9 cellular contexts compared by ENCODE assay signal in genomic region chr1:28508435-28508754, GRCh38. TPM values are rescaled to one million over a fixed set of nuclear protein-coding genes. Genes with fewer than 3 reads are reported as not detected.
A peak's percentile ranks its signal among the peaks of the same experiment; 100 is the strongest.
DNase-seq lines count a peak whose midpoint lies in the region; ATAC-seq lines count a peak whose summit lies in the region.
"Had no signal": no experiment of that assay in that cellular context is flagged by ENCODE, and none has a peak within 500 bp of the region (broad histone marks: within the 10 kb centered on the region; RNA-seq: fewer than 3 reads in every experiment).

No MANE protein-coding gene starts in this region.

- peak overlapping the region; percentile 99 for H3K9ac ChIP-seq in HUES48 (ENCODE audit: low read depth, low read length)

- peaks cover 60% of the 10 kb centered on the region for H3K36me3 Mint-ChIP-seq in activated naive CD8-positive, alpha-beta T cell treated with anti-CD3 and anti-CD28 coated beads, Interleukin-2, amount 10 ng/mL, durations not matched to agents 7 days and 5 days
- H3K36me3 Mint-ChIP-seq in memory B cell, result peaks cover 33% of the 10 kb centered on the region

- H3K27ac ChIP-seq in ACC112 (ENCODE audit: low read depth, low read length) (peak overlapping the region; percentile 96), HUES48 (ENCODE audit: low read depth, low read length) (peak overlapping the region; percentile 100)

- H3K4me3 ChIP-seq in ACC112 (ENCODE audit: low read depth, low read length) (peak overlapping the region; percentile 80), HUES48 (ENCODE audit: low read depth, low read length) (peak overlapping the region; percentile 92)

- peaks cover 32% of the 10 kb centered on the region for H3K4me1 ChIP-seq in ACC112 (ENCODE audit: control insufficient read depth, insufficient read depth, low read length, unreplicated experiment)
- H3K4me1 ChIP-seq in HUES48 (ENCODE audit: control insufficient read depth, insufficient read depth, low read length), result peaks cover 20% of the 10 kb centered on the region

- ATAC-seq in activated naive CD8-positive, alpha-beta T cell treated with anti-CD3 and anti-CD28 coated beads, Interleukin-2, amount 10 ng/mL, durations not matched to agents 7 days and 5 days (ENCODE audit: low read depth), result no peak
- ATAC-seq in memory B cell (ENCODE audit: low read depth) (no peak), GM18517 (IDR thresholded peaks at IDR 0.05; ENCODE audit: unreplicated experiment) (no peak), GM21381 (IDR thresholded peaks at IDR 0.05; ENCODE audit: unreplicated experiment) (no peak)

- H3K36me3 ChIP-seq in ACC112 (ENCODE audit: insufficient read depth, low read length), result peaks cover 49% of the 10 kb centered on the region
- H3K36me3 ChIP-seq in HUES48 (ENCODE audit: control insufficient read depth, insufficient read depth, low read length), result peaks cover 68% of the 10 kb centered on the region

- peak overlapping the region; percentile 99 for H3K4me3 Mint-ChIP-seq in activated naive CD8-positive, alpha-beta T cell treated with anti-CD3 and anti-CD28 coated beads, Interleukin-2, amount 10 ng/mL, durations not matched to agents 7 days and 5 days
- H3K4me3 Mint-ChIP-seq in memory B cell, result peak overlapping the region; percentile 97

- H3K9me3 Mint-ChIP-seq in activated naive CD8-positive, alpha-beta T cell treated with anti-CD3 and anti-CD28 coated beads, Interleukin-2, amount 10 ng/mL, durations not matched to agents 7 days and 5 days, result no peaks in the 10 kb centered on the region
- no peaks in the 10 kb centered on the region for H3K9me3 Mint-ChIP-seq in memory B cell

- H3K79me2 ChIP-seq in ACC112 (ENCODE audit: control insufficient read depth, insufficient read depth, low read length, unreplicated experiment), result peaks cover 51% of the 10 kb centered on the region

- H3K27me3 ChIP-seq in ACC112 (ENCODE audit: insufficient read depth, low read length) (no peaks in the 10 kb centered on the region), HUES48 (ENCODE audit: control insufficient read depth, insufficient read depth, low read length) (no peaks in the 10 kb centered on the region)

- H3K27ac Mint-ChIP-seq in activated naive CD8-positive, alpha-beta T cell treated with anti-CD3 and anti-CD28 coated beads, Interleukin-2, amount 10 ng/mL, durations not matched to agents 7 days and 5 days, result peak overlapping the region; percentile 99
- H3K27ac Mint-ChIP-seq in memory B cell, result peak overlapping the region; percentile 95

- POLR2A ChIA-PET in activated naive CD8-positive, alpha-beta T cell treated with anti-CD3 and anti-CD28 coated beads, Interleukin-2, amount 10 ng/mL, durations not matched to agents 7 days and 5 days (lab: Charles Lee), result interaction anchor here (0.6 to 8.2 kb wide), 8 partner anchors 8 to 262 kb away, joined by 3 to 104 read pairs (median 6); partner anchors contain the start of genes MED18, TAF12 and YTHDF2

- H3K4me1 Mint-ChIP-seq in activated naive CD8-positive, alpha-beta T cell treated with anti-CD3 and anti-CD28 coated beads, Interleukin-2, amount 10 ng/mL, durations not matched to agents 7 days and 5 days, result peaks cover 41% of the 10 kb centered on the region
- peaks cover 38% of the 10 kb centered on the region for H3K4me1 Mint-ChIP-seq in memory B cell

- H2AFZ ChIP-seq in ACC112 (ENCODE audit: low read length, unreplicated experiment), result no peak overlapping the region

- no peak for DNase-seq in activated naive CD8-positive, alpha-beta T cell treated with anti-CD3 and anti-CD28 coated beads, Interleukin-2, amount 10 ng/mL, durations not matched to agents 7 days and 5 days
- DNase-seq in memory B cell (ENCODE audit: low spot score in 2 of 2) (no peak), A172 (ENCODE audit: low spot score) (no peak), HT-29 (ENCODE audit: low spot score) (no peak)
- DNase-seq: hippocampal formation had no signal

- no peaks in the 10 kb centered on the region for H3K27me3 Mint-ChIP-seq in activated naive CD8-positive, alpha-beta T cell treated with anti-CD3 and anti-CD28 coated beads, Interleukin-2, amount 10 ng/mL, durations not matched to agents 7 days and 5 days
- no peaks in the 10 kb centered on the region for H3K27me3 Mint-ChIP-seq in memory B cell

- H3K9me3 ChIP-seq in HUES48 (ENCODE audit: control insufficient read depth, insufficient read depth, low read length), result no peaks in the 10 kb centered on the region

RNA-seq across cellular contexts. Expression of gene RCC1, which starts 2.6 kb away (rescaled TPM):
- 10 to 100 TPM; 46.2 to 51.7 TPM for total RNA-seq in activated naive CD8-positive, alpha-beta T cell treated with anti-CD3 and anti-CD28 coated beads, Interleukin-2, amount 10 ng/mL, durations not matched to agents 7 days and 5 days
- 20.1 and 28.6 TPM in 2 replicates for total RNA-seq in A172 (2014; rRNA removed; shearing (Covaris generic))
- 131 and 136 TPM in 2 replicates for total RNA-seq in HT-29 (2014; rRNA removed; shearing (Covaris generic))

RNA-seq across cellular contexts. Expression of gene TRNAU1AP, which starts 44.5 kb away (rescaled TPM):
- total RNA-seq in activated naive CD8-positive, alpha-beta T cell treated with anti-CD3 and anti-CD28 coated beads, Interleukin-2, amount 10 ng/mL, durations not matched to agents 7 days and 5 days, result 10 to 100 TPM; 54.2 to 58.9 TPM
- total RNA-seq in A172 (2014; rRNA removed; shearing (Covaris generic)), result 15.2 and 17.1 TPM in 2 replicates
- 22.0 and 23.9 TPM in 2 replicates for total RNA-seq in HT-29 (2014; rRNA removed; shearing (Covaris generic))
